17 cellular contexts compared by ENCODE assay signal in the genomic region with DNA sequence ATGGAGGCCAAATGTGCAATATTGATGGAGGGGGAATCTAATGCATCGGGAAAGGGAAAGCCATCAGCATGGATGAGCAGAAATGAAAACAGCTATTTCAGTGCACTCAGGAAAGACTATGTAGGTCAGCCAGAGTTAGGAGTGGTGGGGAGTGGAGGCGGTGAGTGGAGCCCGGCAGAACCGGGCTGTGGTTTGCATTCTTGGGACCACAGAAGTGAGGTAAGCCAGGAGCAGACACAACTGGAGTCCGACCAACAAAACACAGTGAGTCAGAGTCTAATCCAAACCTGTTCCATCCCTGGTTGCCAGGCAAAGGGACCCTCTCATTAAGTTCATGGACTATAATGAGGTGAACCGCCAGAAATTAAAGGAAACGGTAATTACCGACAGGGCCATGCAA.
DNase-seq lines count a peak whose midpoint lies in the region; TF ChIP-seq lines count a peak whose summit lies in the region.
"Had no signal": no experiment of that assay in that cellular context is flagged by ENCODE, and none has a peak within 500 bp of the region (broad histone marks: within the 10 kb centered on the region; RNA-seq: fewer than 3 reads in every experiment).

No MANE protein-coding gene starts in this region.

- TF ChIP-seq CTCF in MCF 10A (IDR thresholded peaks at IDR 0.05; ENCODE audit: unreplicated experiment) = no peak

- H3K4me1 ChIP-seq in Karpas-422 (ENCODE audit: low read length) = no peaks in the 10 kb centered on the region
- H3K4me1 ChIP-seq: esophagus muscularis mucosa, testis had no signal

- H3K27me3 ChIP-seq in MG63 (no peaks in the 10 kb centered on the region), Karpas-422 (ENCODE audit: low read length) (no peaks in the 10 kb centered on the region)
- H3K27me3 ChIP-seq: testis had no signal

- no peaks in the 10 kb centered on the region for H3K9me3 ChIP-seq in MG63
- no peaks in the 10 kb centered on the region for H3K9me3 ChIP-seq in Karpas-422 (ENCODE audit: low read length)
- H3K9me3 ChIP-seq: esophagus muscularis mucosa, testis had no signal

- H3K4me3 Mint-ChIP-seq in MCF 10A (ENCODE audit: unreplicated experiment) = no peak overlapping the region
- H3K4me3 Mint-ChIP-seq: activated CD8-positive, alpha-beta T cell treated with anti-CD3 and anti-CD28 coated beads for 36 hours; dendritic cell treated with granulocyte-macrophage colony-stimulating factor and Interleukin-4, amounts not matched to agents 40 ng/mL and 50 ng/mL, for 4 days; naive B cell had no signal

- DNase-seq in AG08396 (ENCODE audit: low spot score) = peak; percentile 43
- peak; percentile 29 for DNase-seq in MG63
- peak; percentile 53 for DNase-seq in MCF 10A (ENCODE audit: unreplicated experiment)
- peak; percentile 84 for DNase-seq in myocyte (ENCODE audit: low read depth)
- DNase-seq in NCI-H1417 treated with DMSO at 0.1 percent for 48 hours (lab: John Stamatoyannopoulos, UW) = no peak
- DNase-seq in GOT3 (lab: John Stamatoyannopoulos, UW) = no peak
- DNase-seq in activated CD8-positive, alpha-beta memory T cell treated with anti-CD3 and anti-CD28 coated beads for 24 hours = no peak
- DNase-seq in Karpas-422 = no peak
- DNase-seq: activated CD8-positive, alpha-beta T cell treated with anti-CD3 and anti-CD28 coated beads for 36 hours; AML-193; amniotic stem cell; naive B cell; stimulated activated CD4-positive, alpha-beta T cell treated with anti-CD3 and anti-CD28 coated beads, Interleukin-1b, Interleukin-23, amount 100 ng/mL, for 48 hours; testis had no signal

- H4K20me1 ChIP-seq in Karpas-422 (ENCODE audit: insufficient read depth, low read depth, low read length) = no peaks in the 10 kb centered on the region

- BruUV-seq in MCF 10A (replicated peaks; lab: Mats Ljungman, UMichigan) = no TSS peak

- H3K9ac ChIP-seq in Karpas-422 (ENCODE audit: low read length) = no peak overlapping the region

- no peaks in the 10 kb centered on the region for H3K36me3 Mint-ChIP-seq in MCF 10A (ENCODE audit: insufficient read depth, unreplicated experiment)
- H3K36me3 Mint-ChIP-seq: naive B cell had no signal

- H3K4me3 ChIP-seq in MG63 = no peak overlapping the region
- H3K4me3 ChIP-seq in Karpas-422 (ENCODE audit: low read length) = no peak overlapping the region
- H3K4me3 ChIP-seq: esophagus muscularis mucosa, SK-N-MC, testis had no signal

- H2AFZ ChIP-seq in Karpas-422 (ENCODE audit: low read length) = no peak overlapping the region

- H3K79me2 ChIP-seq in Karpas-422 (ENCODE audit: low read length) = no peaks in the 10 kb centered on the region

- H3K4me2 ChIP-seq in Karpas-422 (ENCODE audit: low read depth, low read length, poor library complexity, severe bottlenecking) = no peak overlapping the region

- H3K27ac ChIP-seq in Karpas-422 (ENCODE audit: low read length) = no peak overlapping the region
- H3K27ac ChIP-seq: esophagus muscularis mucosa, SK-N-MC, testis had no signal

- H3K4me1 Mint-ChIP-seq in MCF 10A (ENCODE audit: insufficient read depth, unreplicated experiment) = peaks cover 9% of the 10 kb centered on the region

- peaks cover 16% of the 10 kb centered on the region for H3K27me3 Mint-ChIP-seq in MCF 10A (ENCODE audit: insufficient read depth, unreplicated experiment)
- H3K27me3 Mint-ChIP-seq: dendritic cell treated with granulocyte-macrophage colony-stimulating factor and Interleukin-4, amounts not matched to agents 40 ng/mL and 50 ng/mL, for 4 days had no signal

- POLR2A ChIA-PET in MCF 10A (lab: Yijun Ruan, JAX) = no interaction called here

- H3K9me2 ChIP-seq in Karpas-422 (replicated peaks; ENCODE audit: insufficient read depth, low read length) = no peaks in the 10 kb centered on the region

- H3K36me3 ChIP-seq in MG63 (no peaks in the 10 kb centered on the region), Karpas-422 (ENCODE audit: insufficient read depth, low read length) (no peaks in the 10 kb centered on the region)
- H3K36me3 ChIP-seq: esophagus muscularis mucosa had no signal

- no peaks in the 10 kb centered on the region for H3K9me3 Mint-ChIP-seq in MCF 10A (ENCODE audit: unreplicated experiment)
- H3K9me3 Mint-ChIP-seq: activated CD8-positive, alpha-beta T cell treated with anti-CD3 and anti-CD28 coated beads for 36 hours; dendritic cell treated with granulocyte-macrophage colony-stimulating factor and Interleukin-4, amounts not matched to agents 40 ng/mL and 50 ng/mL, for 4 days; naive B cell had no signal

- CTCF ChIA-PET in MCF 10A (lab: Yijun Ruan, JAX) = no interaction called here

- intact Hi-C loops in MCF 10A (cut with micrococcal nuclease) = no loop called here

- H3K27ac Mint-ChIP-seq in MCF 10A (ENCODE audit: low read depth, unreplicated experiment) = no peak overlapping the region
- H3K27ac Mint-ChIP-seq: activated CD8-positive, alpha-beta T cell treated with anti-CD3 and anti-CD28 coated beads for 36 hours; dendritic cell treated with granulocyte-macrophage colony-stimulating factor and Interleukin-4, amounts not matched to agents 40 ng/mL and 50 ng/mL, for 4 days had no signal

Comparison
In these comparisons a context has a peak if more than half of its experiments do, and no peak if none do; other contexts are left out.
1. DNase-seq: peak in AG08396 (single experiment), MG63 (single experiment), MCF 10A (single experiment) and myocyte (single experiment); none in NCI-H1417 treated with DMSO at 0.1 percent for 48 hours (single experiment), GOT3 (single experiment), activated CD8-positive, alpha-beta memory T cell treated with anti-CD3 and anti-CD28 coated beads for 24 hours (single experiment) and Karpas-422 (single experiment).